8 cellular contexts compared by ENCODE assay signal in genomic region chr14:20855652-20856291, GRCh38. TPM values are rescaled to one million over a fixed set of nuclear protein-coding genes. Genes with fewer than 3 reads are reported as not detected.
A peak's percentile ranks its signal among the peaks of the same experiment; 100 is the strongest.
DNase-seq lines count a peak whose midpoint lies in the region; ATAC-seq and TF ChIP-seq lines count a peak whose summit lies in the region.

No MANE protein-coding gene starts in this region.

- TF ChIP-seq CTCF in GM13976 (IDR thresholded peaks at IDR 0.05; ENCODE audit: borderline replicate concordance, control extremely low read depth, extremely low read depth, insufficient read depth, missing control alignments) (peak; percentile 69), thyroid gland (IDR thresholded peaks at IDR 0.05) (peak; percentile 51 to 87 (median 64))

- ATAC-seq in HG02759 (IDR thresholded peaks at IDR 0.05; ENCODE audit: unreplicated experiment) = peak; percentile 93

- no peak overlapping the region for H3K27ac ChIP-seq in thyroid gland

- no peaks in the 10 kb centered on the region for H3K4me1 ChIP-seq in thyroid gland

- DNase-seq in ACHN = peak; percentile 80
- DNase-seq in GM13976 (ENCODE audit: low spot score) = peak; percentile 60
- peak; percentile 47 for DNase-seq in NCI-H1694 treated with DMSO at 0.1 percent for 48 hours (lab: John Stamatoyannopoulos, UW)
- DNase-seq in UCSD-AML1 (lab: John Stamatoyannopoulos, UW; ENCODE audit: unreplicated experiment) = peak; percentile 50
- peak; percentile 8 for DNase-seq in effector CD4-positive, alpha-beta T cell
- peak; percentile 93 for DNase-seq in medulla oblongata (ENCODE audit: extremely low spot score)
- DNase-seq in thyroid gland = peak; percentile 58 to 63

- in situ Hi-C loops in ACHN (cut with HindIII; ENCODE audit: low pct_ligation_motif_present, low pct_unique_long_range_greater_than_20kb, low sequenced_read_pairs) (no loop called here), GM13976 (cut with MboI; ENCODE audit: low sequenced_read_pairs, unreplicated experiment) (loop anchor here (5.0 to 25.0 kb wide), 3 partner anchors 109 to 518 kb away; partner anchors contain the start of genes CCNB1IP1 and PARP2)

- TF ChIP-seq POLR2A in thyroid gland (IDR thresholded peaks at IDR 0.05) = no peak

- intact Hi-C loops in thyroid gland (cut with DNase I) = loop anchor here (5.0 to 10.0 kb wide), 2 partner anchors 109 to 153 kb away; no protein-coding TSS in a partner anchor

- H3K9me3 ChIP-seq in thyroid gland = no peaks in the 10 kb centered on the region

- H3K4me3 ChIP-seq in thyroid gland (replicated peaks in 1 of 3) = no peak overlapping the region

- no peaks in the 10 kb centered on the region for H3K27me3 ChIP-seq in thyroid gland

- no peaks in the 10 kb centered on the region for H3K36me3 ChIP-seq in thyroid gland

- WGBS in thyroid gland, 2 donors = 13 to 17% methylated on average over 8 of the region's 8 CpGs

RNA-seq across cellular contexts. Expression of gene RNASE3, which starts 35.4 kb away (rescaled TPM):
- total RNA-seq in thyroid gland = not detected

RNA-seq across cellular contexts. Expression of gene RNASE1, which starts 53.1 kb away (rescaled TPM):
- 100 to 1,000 TPM in 2 of 4 donors, 10 to 100 TPM in 2; 69.0 to 208 (median 133) TPM for total RNA-seq in thyroid gland

Comparison
In these comparisons a context has a peak if more than half of its experiments do, and no peak if none do; other contexts are left out.
1. DNase-seq: peak in every context shown above with its lines; median percentile 93 in medulla oblongata; 80 in ACHN; 60 in thyroid gland; 60 in GM13976; 50 in UCSD-AML1; 47 in NCI-H1694 treated with DMSO at 0.1 percent for 48 hours; 8 in effector CD4-positive, alpha-beta T cell.